In the genomic region with DNA sequence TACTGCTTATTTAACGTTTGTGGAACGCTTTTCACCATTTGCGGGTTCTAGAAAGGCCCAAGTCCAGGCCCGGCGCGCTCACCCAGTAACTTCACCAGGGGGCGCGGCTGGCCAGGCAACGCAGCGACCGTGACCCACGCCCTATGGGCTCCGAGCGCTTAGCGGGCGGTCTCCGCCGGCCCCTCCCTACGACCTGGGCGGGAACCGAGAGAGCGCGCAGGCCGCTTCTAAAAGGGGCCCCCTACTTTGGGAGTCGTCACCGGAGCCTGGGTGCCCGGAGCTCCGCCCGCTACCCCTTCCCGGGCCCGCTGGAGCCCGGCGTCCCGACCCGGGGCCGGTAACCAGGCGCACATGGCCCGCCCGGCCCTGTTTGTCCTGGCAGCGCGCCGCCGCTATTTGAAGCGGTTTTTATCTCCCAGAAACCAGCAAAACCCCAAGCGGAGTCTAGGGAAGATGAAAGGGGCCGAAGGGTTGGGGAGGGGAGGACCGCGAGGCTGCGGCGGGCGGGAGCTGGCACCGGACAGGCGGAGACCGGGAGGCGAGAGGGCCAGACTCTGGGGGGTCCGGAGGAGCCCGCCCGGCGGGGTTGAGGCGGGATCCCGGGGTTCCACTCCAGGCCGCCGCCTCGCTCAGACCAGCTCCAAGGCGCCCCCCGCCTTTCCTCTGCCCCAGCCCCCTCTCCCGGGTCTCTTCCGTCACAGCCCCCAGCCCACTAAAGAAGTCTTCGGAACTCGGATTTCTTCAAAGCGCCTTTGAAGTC, we compare ENCODE assay signal across 8 cellular contexts. TPM values are rescaled to one million over a fixed set of nuclear protein-coding genes. Genes with fewer than 3 reads are reported as not detected.
A peak's percentile ranks its signal among the peaks of the same experiment; 100 is the strongest.
DNase-seq lines count a peak whose midpoint lies in the region; ATAC-seq lines count a peak whose summit lies in the region.

No MANE protein-coding gene starts in this region.

- no peaks in the 10 kb centered on the region for H3K9me3 Mint-ChIP-seq in activated CD4-positive, alpha-beta memory T cell treated with anti-CD3 and anti-CD28 coated beads, Interleukin-2, amount 10 ng/mL, durations not matched to agents 7 days and 5 days

- no peaks in the 10 kb centered on the region for H3K36me3 ChIP-seq in ectodermal cell (ENCODE audit: control insufficient read depth, insufficient read depth, low read length)

- peak overlapping the region; percentile 63 for H3K4me3 ChIP-seq in ectodermal cell (ENCODE audit: insufficient read depth, low read depth, low read length)

- H3K27me3 ChIP-seq in ectodermal cell (ENCODE audit: control insufficient read depth, insufficient read depth, low read length, poor library complexity, severe bottlenecking) = peaks cover 16% of the 10 kb centered on the region

- H3K9me3 ChIP-seq in ectodermal cell (ENCODE audit: control insufficient read depth, low read length) = no peaks in the 10 kb centered on the region

- POLR2A ChIA-PET in activated CD4-positive, alpha-beta memory T cell treated with anti-CD3 and anti-CD28 coated beads, Interleukin-2, amount 10 ng/mL, durations not matched to agents 7 days and 5 days (lab: Charles Lee) = interaction anchor here (0.7 to 8.8 kb wide), 22 partner anchors 8 to 271 kb away, joined by 3 to 141 read pairs (median 8); a partner anchor contains a TSS

- H3K27ac Mint-ChIP-seq in activated CD4-positive, alpha-beta memory T cell treated with anti-CD3 and anti-CD28 coated beads, Interleukin-2, amount 10 ng/mL, durations not matched to agents 7 days and 5 days = peak overlapping the region; percentile 97

- ATAC-seq in GM19395 (IDR thresholded peaks at IDR 0.05; ENCODE audit: unreplicated experiment) (peak; percentile 49), HG03565 (IDR thresholded peaks at IDR 0.05; ENCODE audit: unreplicated experiment) (peak; percentile 32)

- H3K27me3 Mint-ChIP-seq in activated CD4-positive, alpha-beta memory T cell treated with anti-CD3 and anti-CD28 coated beads, Interleukin-2, amount 10 ng/mL, durations not matched to agents 7 days and 5 days = peaks cover 15% of the 10 kb centered on the region

- H3K4me1 ChIP-seq in ectodermal cell (ENCODE audit: control insufficient read depth, insufficient read depth, low read length) = peaks cover 40% of the 10 kb centered on the region

- H3K27ac ChIP-seq in ectodermal cell (ENCODE audit: insufficient read depth, low read depth, low read length, poor library complexity, severe bottlenecking) = peak overlapping the region; percentile 90

- H3K4me1 Mint-ChIP-seq in activated CD4-positive, alpha-beta memory T cell treated with anti-CD3 and anti-CD28 coated beads, Interleukin-2, amount 10 ng/mL, durations not matched to agents 7 days and 5 days = peaks cover 40% of the 10 kb centered on the region

- peak; percentile 90 for DNase-seq in CD1c-positive myeloid dendritic cell (ENCODE audit: extremely low spot score)
- DNase-seq in NCI-H748 (lab: John Stamatoyannopoulos, UW; ENCODE audit: unreplicated experiment) = peak; percentile 90
- DNase-seq in activated CD4-positive, alpha-beta memory T cell treated with anti-CD3 and anti-CD28 coated beads, Interleukin-2, amount 10 ng/mL, durations not matched to agents 7 days and 5 days = peak; percentile 90
- DNase-seq in medulla oblongata (ENCODE audit: extremely low spot score) = peak; percentile 95
- peak; percentile 78 to 84 (median 84) for DNase-seq in stimulated activated CD4-positive, alpha-beta T cell treated with anti-CD3 and anti-CD28 coated beads, TNF-alpha, amount 100 ng/mL, for 48 hours (ENCODE audit: low read depth in 3 of 3)

- WGBS in ectodermal cell, 2 experiments = 0% methylated on average over 71 of the region's 71 CpGs

- CTCF ChIA-PET in activated CD4-positive, alpha-beta memory T cell treated with anti-CD3 and anti-CD28 coated beads, Interleukin-2, amount 10 ng/mL, durations not matched to agents 7 days and 5 days (lab: Charles Lee) = interaction anchor here (0.9 to 7.7 kb wide), 22 partner anchors 21 to 319 kb away, joined by 3 to 144 read pairs (median 4); a partner anchor contains a TSS

- H3K36me3 Mint-ChIP-seq in activated CD4-positive, alpha-beta memory T cell treated with anti-CD3 and anti-CD28 coated beads, Interleukin-2, amount 10 ng/mL, durations not matched to agents 7 days and 5 days (ENCODE audit: low read depth) = no peaks in the 10 kb centered on the region

- H3K4me3 Mint-ChIP-seq in activated CD4-positive, alpha-beta memory T cell treated with anti-CD3 and anti-CD28 coated beads, Interleukin-2, amount 10 ng/mL, durations not matched to agents 7 days and 5 days = peak overlapping the region; percentile 83

RNA-seq across cellular contexts. Expression of a gene that starts 3.5 kb away (rescaled TPM):
- 10 to 100 TPM; 63.2 to 63.8 TPM for total RNA-seq in activated CD4-positive, alpha-beta memory T cell treated with anti-CD3 and anti-CD28 coated beads, Interleukin-2, amount 10 ng/mL, durations not matched to agents 7 days and 5 days
- polyA plus RNA-seq in ectodermal cell (2013, experiment 1 of 4) = 82.6 TPM
- polyA plus RNA-seq in ectodermal cell (2013, experiment 2 of 4) = 87.0 TPM
- 66.1 TPM for polyA plus RNA-seq in ectodermal cell (2013, experiment 3 of 4)
- 82.5 TPM for polyA plus RNA-seq in ectodermal cell (2013, experiment 4 of 4)

RNA-seq across cellular contexts. Expression of a gene that starts 11.2 kb away (rescaled TPM):
- total RNA-seq in activated CD4-positive, alpha-beta memory T cell treated with anti-CD3 and anti-CD28 coated beads, Interleukin-2, amount 10 ng/mL, durations not matched to agents 7 days and 5 days = not detected
- 1.7 TPM for polyA plus RNA-seq in ectodermal cell (2013, experiment 1 of 4)
- polyA plus RNA-seq in ectodermal cell (2013, experiment 2 of 4) = 1.7 TPM
- 1.3 TPM for polyA plus RNA-seq in ectodermal cell (2013, experiment 3 of 4)
- 1.4 TPM for polyA plus RNA-seq in ectodermal cell (2013, experiment 4 of 4)

RNA-seq across cellular contexts. Expression of a gene that starts 25.5 kb away (rescaled TPM):
- 10 to 100 TPM; 49.0 to 53.7 TPM for total RNA-seq in activated CD4-positive, alpha-beta memory T cell treated with anti-CD3 and anti-CD28 coated beads, Interleukin-2, amount 10 ng/mL, durations not matched to agents 7 days and 5 days
- 67.6 TPM for polyA plus RNA-seq in ectodermal cell (2013, experiment 1 of 4)
- polyA plus RNA-seq in ectodermal cell (2013, experiment 2 of 4) = 67.8 TPM
- 53.8 TPM for polyA plus RNA-seq in ectodermal cell (2013, experiment 3 of 4)
- 60.6 TPM for polyA plus RNA-seq in ectodermal cell (2013, experiment 4 of 4)

RNA-seq across cellular contexts. Expression of a gene that starts 29.6 kb away (rescaled TPM):
- 100 to 1,000 TPM; 300 to 301 TPM for total RNA-seq in activated CD4-positive, alpha-beta memory T cell treated with anti-CD3 and anti-CD28 coated beads, Interleukin-2, amount 10 ng/mL, durations not matched to agents 7 days and 5 days
- 566 TPM for polyA plus RNA-seq in ectodermal cell (2013, experiment 1 of 4)
- polyA plus RNA-seq in ectodermal cell (2013, experiment 2 of 4) = 546 TPM
- polyA plus RNA-seq in ectodermal cell (2013, experiment 3 of 4) = 587 TPM
- polyA plus RNA-seq in ectodermal cell (2013, experiment 4 of 4) = 660 TPM

RNA-seq across cellular contexts. Expression of a gene that starts 55.0 kb away (rescaled TPM):
- 10 to 100 TPM; 77.1 to 85.6 TPM for total RNA-seq in activated CD4-positive, alpha-beta memory T cell treated with anti-CD3 and anti-CD28 coated beads, Interleukin-2, amount 10 ng/mL, durations not matched to agents 7 days and 5 days
- 84.9 TPM for polyA plus RNA-seq in ectodermal cell (2013, experiment 1 of 4)
- polyA plus RNA-seq in ectodermal cell (2013, experiment 2 of 4) = 91.3 TPM
- 56.6 TPM for polyA plus RNA-seq in ectodermal cell (2013, experiment 3 of 4)
- polyA plus RNA-seq in ectodermal cell (2013, experiment 4 of 4) = 67.5 TPM

Comparison
In these comparisons a context has a peak if more than half of its experiments do, and no peak if none do; other contexts are left out.
1. Peak in every context shown above with its lines: DNase-seq, ATAC-seq, H3K4me3 ChIP-seq and H3K27ac ChIP-seq.